In the genomic region with DNA sequence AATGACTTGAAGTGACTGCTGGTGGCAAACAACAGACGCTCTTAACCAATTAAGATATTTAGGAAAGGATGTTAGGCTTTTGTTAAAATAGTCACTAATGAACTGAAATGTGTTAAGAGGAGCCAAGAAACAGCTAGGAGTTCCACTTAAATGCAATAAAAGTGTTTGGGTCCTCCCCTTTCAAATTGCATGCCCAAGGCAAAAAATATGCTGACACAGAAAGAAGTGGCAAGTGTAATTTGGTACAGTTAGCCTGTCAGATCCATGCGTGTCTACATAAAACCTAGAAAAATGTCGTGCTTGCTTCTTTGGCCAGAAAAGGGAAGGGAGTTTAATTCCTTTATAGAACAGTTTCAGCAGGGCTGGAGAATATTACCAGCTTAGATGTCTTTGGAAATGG, we compare ENCODE assay signal across 3 cellular contexts.
TF ChIP-seq lines count a peak whose summit lies in the region.

No MANE protein-coding gene starts in this region.

TF ChIP-seq in SK-N-SH, 30 proteins besides CTCF, POLR2A, EP300 and RAD21:
- TF ChIP-seq, protein P1, sequence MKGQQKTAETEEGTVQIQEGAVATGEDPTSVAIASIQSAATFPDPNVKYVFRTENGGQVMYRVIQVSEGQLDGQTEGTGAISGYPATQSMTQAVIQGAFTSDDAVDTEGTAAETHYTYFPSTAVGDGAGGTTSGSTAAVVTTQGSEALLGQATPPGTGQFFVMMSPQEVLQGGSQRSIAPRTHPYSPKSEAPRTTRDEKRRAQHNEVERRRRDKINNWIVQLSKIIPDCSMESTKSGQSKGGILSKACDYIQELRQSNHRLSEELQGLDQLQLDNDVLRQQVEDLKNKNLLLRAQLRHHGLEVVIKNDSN (IDR thresholded peaks at IDR 0.05; ENCODE audit: borderline replicate concordance, low read depth) = no peak
- TF ChIP-seq MXI1 (IDR thresholded peaks at IDR 0.05; ENCODE audit: low read depth, low read length) = 0 out of 2 replicates have a peak, but pooled peaks have one; percentile 16

TF ChIP-seq in SK-N-SH treated with all-trans-retinoic acid at 6 μM for 48 hours, 23 proteins besides CTCF, POLR2A, EP300 and RAD21:
- TF ChIP-seq, protein P2, sequence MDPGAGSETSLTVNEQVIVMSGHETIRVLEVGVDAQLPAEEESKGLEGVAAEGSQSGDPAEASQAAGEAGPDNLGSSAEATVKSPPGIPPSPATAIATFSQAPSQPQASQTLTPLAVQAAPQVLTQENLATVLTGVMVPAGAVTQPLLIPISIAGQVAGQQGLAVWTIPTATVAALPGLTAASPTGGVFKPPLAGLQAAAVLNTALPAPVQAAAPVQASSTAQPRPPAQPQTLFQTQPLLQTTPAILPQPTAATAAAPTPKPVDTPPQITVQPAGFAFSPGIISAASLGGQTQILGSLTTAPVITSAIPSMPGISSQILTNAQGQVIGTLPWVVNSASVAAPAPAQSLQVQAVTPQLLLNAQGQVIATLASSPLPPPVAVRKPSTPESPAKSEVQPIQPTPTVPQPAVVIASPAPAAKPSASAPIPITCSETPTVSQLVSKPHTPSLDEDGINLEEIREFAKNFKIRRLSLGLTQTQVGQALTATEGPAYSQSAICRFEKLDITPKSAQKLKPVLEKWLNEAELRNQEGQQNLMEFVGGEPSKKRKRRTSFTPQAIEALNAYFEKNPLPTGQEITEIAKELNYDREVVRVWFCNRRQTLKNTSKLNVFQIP (CRISPR knock-in tag; IDR thresholded peaks at IDR 0.05; ENCODE audit: borderline replicate concordance, low read depth) = no peak
- TF ChIP-seq ZNF565 (CRISPR knock-in tag; conservative IDR thresholded peaks at IDR 0.05; ENCODE audit: low read depth) (no peak), RARB (CRISPR knock-in tag; IDR thresholded peaks at IDR 0.05) (no peak), CSDC2 (CRISPR knock-in tag; IDR thresholded peaks at IDR 0.05) (no peak), SNAI2 (CRISPR knock-in tag; IDR thresholded peaks at IDR 0.05) (no peak), ARNTL (CRISPR knock-in tag; IDR thresholded peaks at IDR 0.05; ENCODE audit: borderline replicate concordance, low read depth) (no peak), GLIS3 (CRISPR knock-in tag; IDR thresholded peaks at IDR 0.05) (no peak), ZFP3 (CRISPR knock-in tag; IDR thresholded peaks at IDR 0.05) (no peak), BACH2 (CRISPR knock-in tag; IDR thresholded peaks at IDR 0.05; ENCODE audit: borderline replicate concordance) (no peak), TCF4 (CRISPR knock-in tag; IDR thresholded peaks at IDR 0.05; ENCODE audit: borderline replicate concordance) (no peak), OSR1 (CRISPR knock-in tag; IDR thresholded peaks at IDR 0.05) (no peak), TOX (CRISPR knock-in tag; IDR thresholded peaks at IDR 0.05; ENCODE audit: borderline replicate concordance) (no peak)
- TF ChIP-seq, protein P3, sequence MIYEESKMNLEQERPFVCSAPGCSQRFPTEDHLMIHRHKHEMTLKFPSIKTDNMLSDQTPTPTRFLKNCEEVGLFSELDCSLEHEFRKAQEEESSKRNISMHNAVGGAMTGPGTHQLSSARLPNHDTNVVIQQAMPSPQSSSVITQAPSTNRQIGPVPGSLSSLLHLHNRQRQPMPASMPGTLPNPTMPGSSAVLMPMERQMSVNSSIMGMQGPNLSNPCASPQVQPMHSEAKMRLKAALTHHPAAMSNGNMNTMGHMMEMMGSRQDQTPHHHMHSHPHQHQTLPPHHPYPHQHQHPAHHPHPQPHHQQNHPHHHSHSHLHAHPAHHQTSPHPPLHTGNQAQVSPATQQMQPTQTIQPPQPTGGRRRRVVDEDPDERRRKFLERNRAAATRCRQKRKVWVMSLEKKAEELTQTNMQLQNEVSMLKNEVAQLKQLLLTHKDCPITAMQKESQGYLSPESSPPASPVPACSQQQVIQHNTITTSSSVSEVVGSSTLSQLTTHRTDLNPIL (CRISPR knock-in tag; IDR thresholded peaks at IDR 0.05; ENCODE audit: low read depth) = no peak
- TF ChIP-seq, protein P4, sequence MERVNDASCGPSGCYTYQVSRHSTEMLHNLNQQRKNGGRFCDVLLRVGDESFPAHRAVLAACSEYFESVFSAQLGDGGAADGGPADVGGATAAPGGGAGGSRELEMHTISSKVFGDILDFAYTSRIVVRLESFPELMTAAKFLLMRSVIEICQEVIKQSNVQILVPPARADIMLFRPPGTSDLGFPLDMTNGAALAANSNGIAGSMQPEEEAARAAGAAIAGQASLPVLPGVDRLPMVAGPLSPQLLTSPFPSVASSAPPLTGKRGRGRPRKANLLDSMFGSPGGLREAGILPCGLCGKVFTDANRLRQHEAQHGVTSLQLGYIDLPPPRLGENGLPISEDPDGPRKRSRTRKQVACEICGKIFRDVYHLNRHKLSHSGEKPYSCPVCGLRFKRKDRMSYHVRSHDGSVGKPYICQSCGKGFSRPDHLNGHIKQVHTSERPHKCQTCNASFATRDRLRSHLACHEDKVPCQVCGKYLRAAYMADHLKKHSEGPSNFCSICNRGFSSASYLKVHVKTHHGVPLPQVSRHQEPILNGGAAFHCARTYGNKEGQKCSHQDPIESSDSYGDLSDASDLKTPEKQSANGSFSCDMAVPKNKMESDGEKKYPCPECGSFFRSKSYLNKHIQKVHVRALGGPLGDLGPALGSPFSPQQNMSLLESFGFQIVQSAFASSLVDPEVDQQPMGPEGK (CRISPR knock-in tag; IDR thresholded peaks at IDR 0.05; ENCODE audit: borderline replicate concordance) = no peak
- TF ChIP-seq, protein P5, sequence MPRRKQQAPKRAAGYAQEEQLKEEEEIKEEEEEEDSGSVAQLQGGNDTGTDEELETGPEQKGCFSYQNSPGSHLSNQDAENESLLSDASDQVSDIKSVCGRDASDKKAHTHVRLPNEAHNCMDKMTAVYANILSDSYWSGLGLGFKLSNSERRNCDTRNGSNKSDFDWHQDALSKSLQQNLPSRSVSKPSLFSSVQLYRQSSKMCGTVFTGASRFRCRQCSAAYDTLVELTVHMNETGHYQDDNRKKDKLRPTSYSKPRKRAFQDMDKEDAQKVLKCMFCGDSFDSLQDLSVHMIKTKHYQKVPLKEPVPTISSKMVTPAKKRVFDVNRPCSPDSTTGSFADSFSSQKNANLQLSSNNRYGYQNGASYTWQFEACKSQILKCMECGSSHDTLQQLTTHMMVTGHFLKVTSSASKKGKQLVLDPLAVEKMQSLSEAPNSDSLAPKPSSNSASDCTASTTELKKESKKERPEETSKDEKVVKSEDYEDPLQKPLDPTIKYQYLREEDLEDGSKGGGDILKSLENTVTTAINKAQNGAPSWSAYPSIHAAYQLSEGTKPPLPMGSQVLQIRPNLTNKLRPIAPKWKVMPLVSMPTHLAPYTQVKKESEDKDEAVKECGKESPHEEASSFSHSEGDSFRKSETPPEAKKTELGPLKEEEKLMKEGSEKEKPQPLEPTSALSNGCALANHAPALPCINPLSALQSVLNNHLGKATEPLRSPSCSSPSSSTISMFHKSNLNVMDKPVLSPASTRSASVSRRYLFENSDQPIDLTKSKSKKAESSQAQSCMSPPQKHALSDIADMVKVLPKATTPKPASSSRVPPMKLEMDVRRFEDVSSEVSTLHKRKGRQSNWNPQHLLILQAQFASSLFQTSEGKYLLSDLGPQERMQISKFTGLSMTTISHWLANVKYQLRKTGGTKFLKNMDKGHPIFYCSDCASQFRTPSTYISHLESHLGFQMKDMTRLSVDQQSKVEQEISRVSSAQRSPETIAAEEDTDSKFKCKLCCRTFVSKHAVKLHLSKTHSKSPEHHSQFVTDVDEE (CRISPR knock-in tag; IDR thresholded peaks at IDR 0.05) = no peak

TF ChIP-seq in HepG2, 621 proteins besides CTCF, POLR2A, EP300 and RAD21 (continued from another document):
- TF ChIP-seq MAFK (conservative IDR thresholded peaks at IDR 0.05 in 1 of 2, IDR thresholded peaks at IDR 0.05 in 1 of 2; ENCODE audit: low read length in 2 of 2) (peak; percentile 92 to 94), CHD4 (IDR thresholded peaks at IDR 0.05; ENCODE audit: borderline replicate concordance, low read length) (no peak), ZNF788 (CRISPR knock-in tag; IDR thresholded peaks at IDR 0.05; ENCODE audit: borderline replicate concordance) (no peak), ZNF567 (CRISPR knock-in tag; IDR thresholded peaks at IDR 0.05; ENCODE audit: borderline replicate concordance) (no peak), MAFF (IDR thresholded peaks at IDR 0.05; ENCODE audit: low read depth, low read length) (peak; percentile 89), SRSF4 (IDR thresholded peaks at IDR 0.05; ENCODE audit: low read depth, low read length, poor library complexity, severe bottlenecking) (no peak), ZNF12 (CRISPR knock-in tag; IDR thresholded peaks at IDR 0.05) (no peak), MTF1 (CRISPR knock-in tag; IDR thresholded peaks at IDR 0.05) (no peak), RAD51 (IDR thresholded peaks at IDR 0.05; ENCODE audit: borderline replicate concordance) (no peak), ZNF670 (CRISPR knock-in tag; IDR thresholded peaks at IDR 0.05; ENCODE audit: borderline replicate concordance) (no peak), ZNF772 (CRISPR knock-in tag; IDR thresholded peaks at IDR 0.05) (no peak)
- TF ChIP-seq, protein P6, sequence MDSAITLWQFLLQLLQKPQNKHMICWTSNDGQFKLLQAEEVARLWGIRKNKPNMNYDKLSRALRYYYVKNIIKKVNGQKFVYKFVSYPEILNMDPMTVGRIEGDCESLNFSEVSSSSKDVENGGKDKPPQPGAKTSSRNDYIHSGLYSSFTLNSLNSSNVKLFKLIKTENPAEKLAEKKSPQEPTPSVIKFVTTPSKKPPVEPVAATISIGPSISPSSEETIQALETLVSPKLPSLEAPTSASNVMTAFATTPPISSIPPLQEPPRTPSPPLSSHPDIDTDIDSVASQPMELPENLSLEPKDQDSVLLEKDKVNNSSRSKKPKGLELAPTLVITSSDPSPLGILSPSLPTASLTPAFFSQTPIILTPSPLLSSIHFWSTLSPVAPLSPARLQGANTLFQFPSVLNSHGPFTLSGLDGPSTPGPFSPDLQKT (CRISPR knock-in tag; IDR thresholded peaks at IDR 0.05; ENCODE audit: borderline replicate concordance) = no peak
- TF ChIP-seq, protein P7, sequence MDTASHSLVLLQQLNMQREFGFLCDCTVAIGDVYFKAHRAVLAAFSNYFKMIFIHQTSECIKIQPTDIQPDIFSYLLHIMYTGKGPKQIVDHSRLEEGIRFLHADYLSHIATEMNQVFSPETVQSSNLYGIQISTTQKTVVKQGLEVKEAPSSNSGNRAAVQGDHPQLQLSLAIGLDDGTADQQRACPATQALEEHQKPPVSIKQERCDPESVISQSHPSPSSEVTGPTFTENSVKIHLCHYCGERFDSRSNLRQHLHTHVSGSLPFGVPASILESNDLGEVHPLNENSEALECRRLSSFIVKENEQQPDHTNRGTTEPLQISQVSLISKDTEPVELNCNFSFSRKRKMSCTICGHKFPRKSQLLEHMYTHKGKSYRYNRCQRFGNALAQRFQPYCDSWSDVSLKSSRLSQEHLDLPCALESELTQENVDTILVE (CRISPR knock-in tag; IDR thresholded peaks at IDR 0.05) = no peak
- TF ChIP-seq, protein P8, sequence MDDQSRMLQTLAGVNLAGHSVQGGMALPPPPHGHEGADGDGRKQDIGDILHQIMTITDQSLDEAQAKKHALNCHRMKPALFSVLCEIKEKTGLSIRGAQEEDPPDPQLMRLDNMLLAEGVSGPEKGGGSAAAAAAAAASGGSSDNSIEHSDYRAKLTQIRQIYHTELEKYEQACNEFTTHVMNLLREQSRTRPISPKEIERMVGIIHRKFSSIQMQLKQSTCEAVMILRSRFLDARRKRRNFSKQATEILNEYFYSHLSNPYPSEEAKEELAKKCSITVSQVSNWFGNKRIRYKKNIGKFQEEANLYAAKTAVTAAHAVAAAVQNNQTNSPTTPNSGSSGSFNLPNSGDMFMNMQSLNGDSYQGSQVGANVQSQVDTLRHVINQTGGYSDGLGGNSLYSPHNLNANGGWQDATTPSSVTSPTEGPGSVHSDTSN (CRISPR knock-in tag; IDR thresholded peaks at IDR 0.05; ENCODE audit: borderline replicate concordance) = no peak
- TF ChIP-seq, protein P9, sequence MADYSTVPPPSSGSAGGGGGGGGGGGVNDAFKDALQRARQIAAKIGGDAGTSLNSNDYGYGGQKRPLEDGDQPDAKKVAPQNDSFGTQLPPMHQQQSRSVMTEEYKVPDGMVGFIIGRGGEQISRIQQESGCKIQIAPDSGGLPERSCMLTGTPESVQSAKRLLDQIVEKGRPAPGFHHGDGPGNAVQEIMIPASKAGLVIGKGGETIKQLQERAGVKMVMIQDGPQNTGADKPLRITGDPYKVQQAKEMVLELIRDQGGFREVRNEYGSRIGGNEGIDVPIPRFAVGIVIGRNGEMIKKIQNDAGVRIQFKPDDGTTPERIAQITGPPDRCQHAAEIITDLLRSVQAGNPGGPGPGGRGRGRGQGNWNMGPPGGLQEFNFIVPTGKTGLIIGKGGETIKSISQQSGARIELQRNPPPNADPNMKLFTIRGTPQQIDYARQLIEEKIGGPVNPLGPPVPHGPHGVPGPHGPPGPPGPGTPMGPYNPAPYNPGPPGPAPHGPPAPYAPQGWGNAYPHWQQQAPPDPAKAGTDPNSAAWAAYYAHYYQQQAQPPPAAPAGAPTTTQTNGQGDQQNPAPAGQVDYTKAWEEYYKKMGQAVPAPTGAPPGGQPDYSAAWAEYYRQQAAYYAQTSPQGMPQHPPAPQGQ (CRISPR knock-in tag; IDR thresholded peaks at IDR 0.05; ENCODE audit: borderline replicate concordance) = no peak
